Comparison of ENCODE assay signal across 8 cellular contexts in the genomic region with DNA sequence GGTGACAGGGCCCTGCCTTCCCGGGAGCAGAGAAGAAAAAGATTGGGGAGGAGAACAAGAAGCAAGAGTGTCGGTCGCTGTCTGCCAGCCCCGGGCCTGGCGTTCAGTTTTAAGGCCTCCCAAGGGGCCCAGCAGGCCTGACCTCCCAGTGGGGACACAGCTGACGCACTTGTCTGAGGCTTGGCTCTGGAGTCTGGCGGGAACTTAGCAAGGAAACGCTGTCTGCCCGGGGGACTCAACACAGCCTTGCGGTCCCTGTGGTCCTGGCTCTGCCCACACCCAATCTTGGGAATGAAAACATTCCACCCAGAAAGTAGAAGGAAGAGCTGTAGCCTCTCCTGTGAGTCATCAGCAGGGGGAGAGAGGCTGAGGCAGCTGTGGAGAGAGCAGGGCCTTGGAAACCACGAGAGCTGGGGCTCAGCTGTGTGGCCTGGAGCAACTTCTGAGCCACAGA. TPM values are rescaled to one million over a fixed set of nuclear protein-coding genes. Genes with fewer than 3 reads are reported as not detected.
DNase-seq lines count a peak whose midpoint lies in the region; ATAC-seq and TF ChIP-seq lines count a peak whose summit lies in the region.

No MANE protein-coding gene starts in this region.

- peak; percentile 31 for ATAC-seq in left lobe of liver
- no peak for ATAC-seq in activated T-cell treated with anti-CD3 and anti-CD28 coated beads, Interleukin-2, amount 50 U/mL, for 72 hours (replicated peaks in 1 of 2)

- H3K27ac ChIP-seq in A673 (ENCODE audit: low read depth, low read length, poor library complexity, severe bottlenecking) (peak overlapping the region; percentile 63), HUES48 (ENCODE audit: low read depth, low read length) (peak overlapping the region; percentile 89), thyroid gland (peak overlapping the region; percentile 44 to 71 (median 65))

- TF ChIP-seq POLR2A in thyroid gland (IDR thresholded peaks at IDR 0.05) = no peak

- H3K4me1 ChIP-seq in A673 (ENCODE audit: insufficient read depth, low read length, poor library complexity, severe bottlenecking) (peaks cover 19% of the 10 kb centered on the region), HUES48 (ENCODE audit: control insufficient read depth, insufficient read depth, low read length) (peaks cover 21% of the 10 kb centered on the region), thyroid gland (peaks cover 0 to 23% of the 10 kb centered on the region in 2 donors)

- 64 to 67% methylated on average over 4 to 10 of the region's 11 CpGs for whole genome bisulfite sequencing in thyroid gland, 2 donors

- H3K36me3 ChIP-seq in A673 (ENCODE audit: insufficient read depth, low read length, poor library complexity, severe bottlenecking) = peaks cover 15% of the 10 kb centered on the region
- H3K36me3 ChIP-seq in HUES48 (ENCODE audit: control insufficient read depth, insufficient read depth, low read length) = no peaks in the 10 kb centered on the region; the same call in 1 of the 2 replicates
- no peaks in the 10 kb centered on the region for H3K36me3 ChIP-seq in thyroid gland

- TF ChIP-seq CTCF in A673 (conservative IDR thresholded peaks at IDR 0.05; ENCODE audit: low read depth, low read length) (no peak), cardiac fibroblast (IDR thresholded peaks at IDR 0.05; ENCODE audit: low read depth, low read length) (no peak), thyroid gland (IDR thresholded peaks at IDR 0.05) (no peak)

- H3K27me3 ChIP-seq in A673 (replicated peaks; ENCODE audit: insufficient read depth, low read depth, low read length, poor library complexity) (no peaks in the 10 kb centered on the region), HUES48 (ENCODE audit: control insufficient read depth, insufficient read depth, low read length) (no peaks in the 10 kb centered on the region), thyroid gland (no peaks in the 10 kb centered on the region)

- intact Hi-C loops in A673 (cut with micrococcal nuclease; ENCODE audit: unreplicated experiment) (no loop called here), thyroid gland (cut with DNase I) (no loop called here)

- CTCF ChIA-PET in A673 (lab: Charles Lee) = interaction anchor here (0.9 to 1.0 kb wide), 2 partner anchors 37 to 108 kb away, joined by 3 to 4 read pairs; no protein-coding TSS in a partner anchor

- peaks cover 0 to 1% of the 10 kb centered on the region in 2 donors for H3K36me3 Mint-ChIP-seq in activated T-cell treated with anti-CD3 and anti-CD28 coated beads, Interleukin-2, amount 50 U/mL, for 72 hours (ENCODE audit: insufficient read depth in 2 of 2)

- no peaks in the 10 kb centered on the region for H3K9me3 Mint-ChIP-seq in activated T-cell treated with anti-CD3 and anti-CD28 coated beads, Interleukin-2, amount 50 U/mL, for 72 hours

- peaks cover 33% of the 10 kb centered on the region for H3K4me1 Mint-ChIP-seq in activated T-cell treated with anti-CD3 and anti-CD28 coated beads, Interleukin-2, amount 50 U/mL, for 72 hours (ENCODE audit: low read depth)

- POLR2A ChIA-PET in A673 (lab: Charles Lee; ENCODE audit: low non-redundant PET) = interaction anchor here (0.6 kb wide), 1 partner anchor 158 kb away, joined by 3 read pairs; no protein-coding TSS in a partner anchor

- H3K9ac ChIP-seq in HUES48 (ENCODE audit: low read depth, low read length) = no peak overlapping the region

- H3K4me3 Mint-ChIP-seq in activated T-cell treated with anti-CD3 and anti-CD28 coated beads, Interleukin-2, amount 50 U/mL, for 72 hours = no peak overlapping the region

- H3K27me3 Mint-ChIP-seq in activated T-cell treated with anti-CD3 and anti-CD28 coated beads, Interleukin-2, amount 50 U/mL, for 72 hours (ENCODE audit: low read depth) = no peaks in the 10 kb centered on the region

- no peak overlapping the region for H3K27ac Mint-ChIP-seq in activated T-cell treated with anti-CD3 and anti-CD28 coated beads, Interleukin-2, amount 50 U/mL, for 72 hours

- BruUV-seq in A673 (replicated peaks; lab: Mats Ljungman, UMichigan) = no TSS peak

- no peaks in the 10 kb centered on the region for H3K9me3 ChIP-seq in A673 (ENCODE audit: low read depth, low read length, poor library complexity, severe bottlenecking)
- H3K9me3 ChIP-seq in HUES48 (ENCODE audit: control insufficient read depth, insufficient read depth, low read length) = no peaks in the 10 kb centered on the region
- no peaks in the 10 kb centered on the region for H3K9me3 ChIP-seq in thyroid gland

- H3K4me3 ChIP-seq in A673 (ENCODE audit: low read depth, low read length, poor library complexity, severe bottlenecking) = no peak overlapping the region
- H3K4me3 ChIP-seq in HUES48 (ENCODE audit: low read depth, low read length) = no peak overlapping the region
- H3K4me3 ChIP-seq in cardiac fibroblast (replicated peaks in 1 of 2; ENCODE audit: low read depth in 2 of 2, low read length in 2 of 2) = peak overlapping the region in 1 of 2 donors; percentile 3
- no peak overlapping the region for H3K4me3 ChIP-seq in thyroid gland (replicated peaks in 1 of 3)

- peak; percentile 89 for DNase-seq in A673 (ENCODE audit: low spot score)
- peak; percentile 95 to 98 for DNase-seq in cardiac fibroblast (ENCODE audit: low read depth in 2 of 2)
- no peak for DNase-seq in left lobe of liver (ENCODE audit: low spot score)
- DNase-seq in thyroid gland = peak; percentile 22 to 23
- no peak for DNase-seq in DMS153 (lab: John Stamatoyannopoulos, UW)
- DNase-seq in stimulated activated CD4-positive, alpha-beta T cell treated with anti-CD3 and anti-CD28 coated beads, Interleukin-1b, Interleukin-23, amount 100 ng/mL, for 48 hours = no peak
- no peak for DNase-seq in activated T-cell treated with anti-CD3 and anti-CD28 coated beads, Interleukin-2, amount 50 U/mL, for 72 hours

RNA-seq across cellular contexts. Expression of a gene that starts 54.4 kb away (rescaled TPM):
- 25.5 and 28.6 TPM in 2 replicates for total RNA-seq in A673 (2021)
- total RNA-seq in left lobe of liver = 6.2 TPM
- total RNA-seq in thyroid gland = 10 to 100 TPM; 16.0 to 30.5 (median 20.9) TPM
- 10 to 100 TPM; 10.1 to 12.2 TPM for total RNA-seq in activated T-cell treated with anti-CD3 and anti-CD28 coated beads, Interleukin-2, amount 50 U/mL, for 72 hours

Comparison
In these comparisons a context has a peak if more than half of its experiments do, and no peak if none do; other contexts are left out.
1. DNase-seq: peak in A673 (single experiment), cardiac fibroblast (2 of 2) and thyroid gland (2 of 2); none in left lobe of liver (single experiment), DMS153 (single experiment), stimulated activated CD4-positive, alpha-beta T cell treated with anti-CD3 and anti-CD28 coated beads, Interleukin-1b, Interleukin-23, amount 100 ng/mL, for 48 hours (single experiment) and activated T-cell treated with anti-CD3 and anti-CD28 coated beads, Interleukin-2, amount 50 U/mL, for 72 hours (0 of 2).
2. Peak in every context shown above with its lines, with median percentiles within 50 percentile points of each other: H3K27ac ChIP-seq.